In the genomic region with DNA sequence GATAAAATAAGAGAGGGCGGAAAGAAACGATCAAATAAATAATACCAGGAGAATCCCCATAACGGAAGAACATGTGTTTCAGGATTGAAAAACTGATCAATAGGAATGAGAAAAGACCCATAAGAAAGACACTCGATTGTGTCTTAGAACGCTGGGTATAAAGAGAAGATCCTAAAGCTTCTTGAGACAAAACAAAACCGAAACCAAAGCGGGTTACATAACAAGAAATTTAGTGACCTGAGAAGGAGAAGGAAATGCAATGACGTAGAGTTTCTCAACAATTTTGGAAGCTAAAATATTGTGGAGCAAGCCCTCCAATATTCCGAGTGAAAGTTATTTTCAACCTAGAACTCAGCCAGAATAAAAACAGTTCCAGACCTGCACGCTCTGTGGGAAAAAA, we compare ENCODE assay signal across 11 cellular contexts.
DNase-seq lines count a peak whose midpoint lies in the region; ATAC-seq, FAIRE-seq and TF ChIP-seq lines count a peak whose summit lies in the region.
"Had no signal": no experiment of that assay in that cellular context is flagged by ENCODE, and none has a peak within 500 bp of the region (broad histone marks: within the 10 kb centered on the region; RNA-seq: fewer than 3 reads in every experiment).

No MANE protein-coding gene starts in this region.

- H3K9ac ChIP-seq in GM12878 (ENCODE audit: control insufficient read depth, insufficient read depth, low read length) (no peak overlapping the region), skeletal muscle tissue (ENCODE audit: low read depth in 1 of 3, low read length in 3 of 3) (no peak overlapping the region)
- H3K9ac ChIP-seq: BLaER1 treated with 17β-estradiol and CSF1 and Interleukin-3, amounts not matched to agents 10 nM and 100 nM had no signal

- FAIRE-seq in GM12878 (lab: Jason Lieb, UNC) = no peak

- POLR2A ChIA-PET in activated CD4-positive, alpha-beta T cell treated with anti-CD3 and anti-CD28 coated beads, Interleukin-2, amount 10 ng/mL, durations not matched to agents 7 days and 5 days (lab: Charles Lee) = no interaction called here
- POLR2A ChIA-PET in GM12878 (lab: Charles Lee) = no interaction called here

- no peak for TF ChIP-seq CTCF in GM12878 (IDR thresholded peaks at IDR 0.05 in 2 of 3, conservative IDR thresholded peaks at IDR 0.05 in 1 of 3; ENCODE audit: control insufficient read depth in 2 of 3, extremely low read depth in 1 of 3, insufficient read depth in 1 of 3, low read depth in 3 of 3, low read length in 3 of 3)

- H3K36me3 ChIP-seq in GM12878 (ENCODE audit: control insufficient read depth in 2 of 2, insufficient read depth in 2 of 2, low read length in 1 of 2) (no peaks in the 10 kb centered on the region), skeletal muscle tissue (ENCODE audit: control insufficient read depth in 3 of 3, insufficient read depth in 3 of 3, low read length in 3 of 3) (no peaks in the 10 kb centered on the region)
- H3K36me3 ChIP-seq: BLaER1 treated with 17β-estradiol and CSF1 and Interleukin-3, amounts not matched to agents 10 nM and 100 nM; brain microvascular endothelial cell had no signal

- BruUV-seq in GM12878 (replicated peaks; lab: Mats Ljungman, UMichigan) = no TSS peak

- H3K9me3 ChIP-seq in GM12878 (replicated peaks; ENCODE audit: control insufficient read depth, insufficient read depth, low read length) (no peaks in the 10 kb centered on the region; the same call in 2 of the 3 replicates), skeletal muscle tissue (ENCODE audit: control insufficient read depth in 3 of 3, low read length in 3 of 3) (no peaks in the 10 kb centered on the region)

- H4K20me1 ChIP-seq in GM12878 (ENCODE audit: control insufficient read depth, insufficient read depth) = no peaks in the 10 kb centered on the region
- H4K20me1 ChIP-seq: BLaER1 treated with 17β-estradiol and CSF1 and Interleukin-3, amounts not matched to agents 10 nM and 100 nM had no signal

- CTCF ChIA-PET in activated CD4-positive, alpha-beta T cell treated with anti-CD3 and anti-CD28 coated beads, Interleukin-2, amount 10 ng/mL, durations not matched to agents 7 days and 5 days (lab: Charles Lee) = no interaction called here
- CTCF ChIA-PET in GM12878 (lab: Yijun Ruan, JAX) = no interaction called here

- H3K4me3 ChIP-seq in GM12878 (no peak overlapping the region), skeletal muscle tissue (ENCODE audit: low read length in 3 of 3) (peak overlapping the region in 2 of 3 donors; percentile 88 to 89)
- H3K4me3 ChIP-seq: BLaER1 treated with 17β-estradiol and CSF1 and Interleukin-3, amounts not matched to agents 10 nM and 100 nM had no signal

- RAD21 ChIA-PET in GM12878 (lab: Charles Lee; ENCODE audit: unreplicated experiment) = no interaction called here

- DNase-seq in activated CD4-positive, alpha-beta T cell treated with anti-CD3 and anti-CD28 coated beads, Interleukin-2, amount 10 ng/mL, durations not matched to agents 7 days and 5 days = peak; percentile 8
- no peak for DNase-seq in activated CD4-positive, alpha-beta T cell treated with anti-CD3 and anti-CD28 coated beads, Interleukin-2, amount 50 U/mL, for 1 hour
- peak; percentile 50 for DNase-seq in NCI-H2107 treated with DMSO at 0.1 percent for 48 hours (lab: John Stamatoyannopoulos, UW; ENCODE audit: unreplicated experiment)
- no peak for DNase-seq in GM12878 (ENCODE audit: low read depth, low spot score)
- no peak for DNase-seq in sciatic nerve (ENCODE audit: low spot score)
- DNase-seq in C1 segment of cervical spinal cord (lab: John Stamatoyannopoulos, UW) = no peak
- DNase-seq: brain microvascular endothelial cell; stimulated activated CD4-positive, alpha-beta T cell treated with anti-CD3 and anti-CD28 coated beads, Interleukin-2, amount 100 ng/mL, for 24 hours had no signal

- H3K36me3 Mint-ChIP-seq in activated CD4-positive, alpha-beta T cell treated with anti-CD3 and anti-CD28 coated beads, Interleukin-2, amount 10 ng/mL, durations not matched to agents 7 days and 5 days (ENCODE audit: low read depth) = no peaks in the 10 kb centered on the region

- no peaks in the 10 kb centered on the region for H3K4me1 ChIP-seq in GM12878 (ENCODE audit: control insufficient read depth, insufficient read depth, low read length)
- H3K4me1 ChIP-seq in skeletal muscle tissue (ENCODE audit: control insufficient read depth in 3 of 3, insufficient read depth in 3 of 3, low read length in 3 of 3) = peaks cover 3 to 12% (median 4%) of the 10 kb centered on the region in 3 donors

- H3K4me3 Mint-ChIP-seq in activated CD4-positive, alpha-beta T cell treated with anti-CD3 and anti-CD28 coated beads, Interleukin-2, amount 10 ng/mL, durations not matched to agents 7 days and 5 days = peak overlapping the region; percentile 60

- H3K4me2 ChIP-seq in GM12878 (ENCODE audit: control insufficient read depth, insufficient read depth) = no peak overlapping the region

- H3K27ac ChIP-seq in GM12878 (ENCODE audit: control insufficient read depth, insufficient read depth) = no peak overlapping the region
- H3K27ac ChIP-seq in skeletal muscle tissue (ENCODE audit: low read depth, low read length) = peak overlapping the region; percentile 60
- H3K27ac ChIP-seq: BLaER1 treated with 17β-estradiol and CSF1 and Interleukin-3, amounts not matched to agents 10 nM and 100 nM; brain microvascular endothelial cell had no signal

- H3K9me3 Mint-ChIP-seq in activated CD4-positive, alpha-beta T cell treated with anti-CD3 and anti-CD28 coated beads, Interleukin-2, amount 10 ng/mL, durations not matched to agents 7 days and 5 days = peaks cover 2% of the 10 kb centered on the region

- H2AFZ ChIP-seq in GM12878 (ENCODE audit: control insufficient read depth, low read depth, low read length) = no peak overlapping the region

- SMC1A ChIA-PET in GM12878 (lab: Charles Lee; ENCODE audit: uncharacterized antibody, unreplicated experiment) = no interaction called here

- peak overlapping the region; percentile 38 for H3K27ac Mint-ChIP-seq in activated CD4-positive, alpha-beta T cell treated with anti-CD3 and anti-CD28 coated beads, Interleukin-2, amount 10 ng/mL, durations not matched to agents 7 days and 5 days

- intact Hi-C loops in GM12878 (cut with micrococcal nuclease; ENCODE audit: unreplicated experiment) (no loop called here), sciatic nerve (cut with DNase I) (no loop called here)

- H3K27me3 ChIP-seq in GM12878 (replicated peaks in 1 of 2; ENCODE audit: control insufficient read depth in 2 of 2, insufficient read depth in 2 of 2, low read length in 1 of 2) (no peaks in the 10 kb centered on the region), skeletal muscle tissue (ENCODE audit: control insufficient read depth in 3 of 3, insufficient read depth in 3 of 3, low read length in 3 of 3) (no peaks in the 10 kb centered on the region)
- H3K27me3 ChIP-seq: BLaER1 treated with 17β-estradiol and CSF1 and Interleukin-3, amounts not matched to agents 10 nM and 100 nM; brain microvascular endothelial cell had no signal

- H3K79me2 ChIP-seq in GM12878 (ENCODE audit: control insufficient read depth, insufficient read depth, low read length) = no peaks in the 10 kb centered on the region

- peak; percentile 40; the same call in 1 of the 3 replicates for ATAC-seq in GM12878
- ATAC-seq in sciatic nerve = no peak
- no peak for ATAC-seq in HG03108 (IDR thresholded peaks at IDR 0.05; ENCODE audit: unreplicated experiment)

- no peak for TF ChIP-seq POLR2A in GM12878 (IDR thresholded peaks at IDR 0.05; ENCODE audit: low read depth, low read length)

- H3K4me1 Mint-ChIP-seq in activated CD4-positive, alpha-beta T cell treated with anti-CD3 and anti-CD28 coated beads, Interleukin-2, amount 10 ng/mL, durations not matched to agents 7 days and 5 days = peaks cover 31% of the 10 kb centered on the region

- TF ChIP-seq RAD21 in GM12878 (IDR thresholded peaks at IDR 0.05; ENCODE audit: insufficient read depth, low read depth, low read length) = no peak

- 41% methylated on average over 10 of the region's 10 CpGs for WGBS in GM12878 (ENCODE audit: insufficient coverage, insufficient replicate concordance, low lambda C conversion rate, missing lambda C conversion rate)

- H3K27me3 Mint-ChIP-seq in activated CD4-positive, alpha-beta T cell treated with anti-CD3 and anti-CD28 coated beads, Interleukin-2, amount 10 ng/mL, durations not matched to agents 7 days and 5 days = peaks cover 5% of the 10 kb centered on the region

- in situ Hi-C loops in GM12878 (cut with MboI) = no loop called here

- TF ChIP-seq EP300 in GM12878 (IDR thresholded peaks at IDR 0.05; ENCODE audit: borderline replicate concordance in 1 of 2, control insufficient read depth in 1 of 2, low read depth in 2 of 2, low read length in 2 of 2) = no peak

TF ChIP-seq in GM12878, 131 proteins besides CTCF, POLR2A, EP300 and RAD21 (continues in another document):
- TF ChIP-seq, protein P1, sequence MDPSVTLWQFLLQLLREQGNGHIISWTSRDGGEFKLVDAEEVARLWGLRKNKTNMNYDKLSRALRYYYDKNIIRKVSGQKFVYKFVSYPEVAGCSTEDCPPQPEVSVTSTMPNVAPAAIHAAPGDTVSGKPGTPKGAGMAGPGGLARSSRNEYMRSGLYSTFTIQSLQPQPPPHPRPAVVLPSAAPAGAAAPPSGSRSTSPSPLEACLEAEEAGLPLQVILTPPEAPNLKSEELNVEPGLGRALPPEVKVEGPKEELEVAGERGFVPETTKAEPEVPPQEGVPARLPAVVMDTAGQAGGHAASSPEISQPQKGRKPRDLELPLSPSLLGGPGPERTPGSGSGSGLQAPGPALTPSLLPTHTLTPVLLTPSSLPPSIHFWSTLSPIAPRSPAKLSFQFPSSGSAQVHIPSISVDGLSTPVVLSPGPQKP (IDR thresholded peaks at IDR 0.05; ENCODE audit: low read depth, low read length) = no peak
- no peak for TF ChIP-seq CBX3 (IDR thresholded peaks at IDR 0.05; ENCODE audit: borderline replicate concordance, low read depth)
- no peak for TF ChIP-seq MEF2B (IDR thresholded peaks at IDR 0.05; ENCODE audit: partially characterized antibody, poor library complexity, severe bottlenecking)
- TF ChIP-seq ZNF24 (IDR thresholded peaks at IDR 0.05) = no peak
- no peak for TF ChIP-seq CEBPB (IDR thresholded peaks at IDR 0.05; ENCODE audit: borderline replicate concordance in 1 of 2, low read depth in 2 of 2, low read length in 2 of 2)
- TF ChIP-seq WRNIP1 (IDR thresholded peaks at IDR 0.05; ENCODE audit: borderline replicate concordance, low read depth, low read length) = no peak
- no peak for TF ChIP-seq RFX5 (IDR thresholded peaks at IDR 0.05; ENCODE audit: low read depth, low read length)
- TF ChIP-seq POLR2AphosphoS5 (IDR thresholded peaks at IDR 0.05; ENCODE audit: low read length) = no peak
- TF ChIP-seq HDGF (IDR thresholded peaks at IDR 0.05) = no peak
- no peak for TF ChIP-seq MYB (IDR thresholded peaks at IDR 0.05; ENCODE audit: borderline replicate concordance, low read depth, low read length)
- TF ChIP-seq, protein P2, sequence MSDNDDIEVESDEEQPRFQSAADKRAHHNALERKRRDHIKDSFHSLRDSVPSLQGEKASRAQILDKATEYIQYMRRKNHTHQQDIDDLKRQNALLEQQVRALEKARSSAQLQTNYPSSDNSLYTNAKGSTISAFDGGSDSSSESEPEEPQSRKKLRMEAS (IDR thresholded peaks at IDR 0.05; ENCODE audit: low read depth, low read length) = no peak
- TF ChIP-seq KLF5 (IDR thresholded peaks at IDR 0.05; ENCODE audit: partially characterized antibody) = no peak

Comparison
In these comparisons a context has a peak if more than half of its experiments do, and no peak if none do; other contexts are left out.
1. DNase-seq: peak in activated CD4-positive, alpha-beta T cell treated with anti-CD3 and anti-CD28 coated beads, Interleukin-2, amount 10 ng/mL, durations not matched to agents 7 days and 5 days (single experiment) and NCI-H2107 treated with DMSO at 0.1 percent for 48 hours (single experiment); none in activated CD4-positive, alpha-beta T cell treated with anti-CD3 and anti-CD28 coated beads, Interleukin-2, amount 50 U/mL, for 1 hour (single experiment), GM12878 (single experiment), sciatic nerve (single experiment) and C1 segment of cervical spinal cord (0 of 14).